Comparison of ENCODE assay signal across 8 cellular contexts in genomic region chr12:49828143-49829091, GRCh38. TPM values are rescaled to one million over a fixed set of nuclear protein-coding genes. Genes with fewer than 3 reads are reported as not detected.
DNase-seq lines count a peak whose midpoint lies in the region; TF ChIP-seq lines count a peak whose summit lies in the region.

A gene with protein sequence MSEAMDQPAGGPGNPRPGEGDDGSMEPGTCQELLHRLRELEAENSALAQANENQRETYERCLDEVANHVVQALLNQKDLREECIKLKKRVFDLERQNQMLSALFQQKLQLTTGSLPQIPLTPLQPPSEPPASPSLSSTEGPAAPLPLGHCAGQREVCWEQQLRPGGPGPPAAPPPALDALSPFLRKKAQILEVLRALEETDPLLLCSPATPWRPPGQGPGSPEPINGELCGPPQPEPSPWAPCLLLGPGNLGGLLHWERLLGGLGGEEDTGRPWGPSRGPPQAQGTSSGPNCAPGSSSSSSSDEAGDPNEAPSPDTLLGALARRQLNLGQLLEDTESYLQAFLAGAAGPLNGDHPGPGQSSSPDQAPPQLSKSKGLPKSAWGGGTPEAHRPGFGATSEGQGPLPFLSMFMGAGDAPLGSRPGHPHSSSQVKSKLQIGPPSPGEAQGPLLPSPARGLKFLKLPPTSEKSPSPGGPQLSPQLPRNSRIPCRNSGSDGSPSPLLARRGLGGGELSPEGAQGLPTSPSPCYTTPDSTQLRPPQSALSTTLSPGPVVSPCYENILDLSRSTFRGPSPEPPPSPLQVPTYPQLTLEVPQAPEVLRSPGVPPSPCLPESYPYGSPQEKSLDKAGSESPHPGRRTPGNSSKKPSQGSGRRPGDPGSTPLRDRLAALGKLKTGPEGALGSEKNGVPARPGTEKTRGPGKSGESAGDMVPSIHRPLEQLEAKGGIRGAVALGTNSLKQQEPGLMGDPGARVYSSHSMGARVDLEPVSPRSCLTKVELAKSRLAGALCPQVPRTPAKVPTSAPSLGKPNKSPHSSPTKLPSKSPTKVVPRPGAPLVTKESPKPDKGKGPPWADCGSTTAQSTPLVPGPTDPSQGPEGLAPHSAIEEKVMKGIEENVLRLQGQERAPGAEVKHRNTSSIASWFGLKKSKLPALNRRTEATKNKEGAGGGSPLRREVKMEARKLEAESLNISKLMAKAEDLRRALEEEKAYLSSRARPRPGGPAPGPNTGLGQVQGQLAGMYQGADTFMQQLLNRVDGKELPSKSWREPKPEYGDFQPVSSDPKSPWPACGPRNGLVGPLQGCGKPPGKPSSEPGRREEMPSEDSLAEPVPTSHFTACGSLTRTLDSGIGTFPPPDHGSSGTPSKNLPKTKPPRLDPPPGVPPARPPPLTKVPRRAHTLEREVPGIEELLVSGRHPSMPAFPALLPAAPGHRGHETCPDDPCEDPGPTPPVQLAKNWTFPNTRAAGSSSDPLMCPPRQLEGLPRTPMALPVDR (N-terminal part only) (minus strand): TSS chr12:49828413. CDS start chr12:49804044, 24,369 bp downstream.

- H3K27me3 ChIP-seq in H7 (ENCODE audit: control insufficient read depth, insufficient read depth, low read length) (no peaks in the 10 kb centered on the region), MG63 (no peaks in the 10 kb centered on the region), stomach (no peaks in the 10 kb centered on the region)

- 0 to 1% (median 0%) methylated on average over 37 to 60 of the region's 60 CpGs for WGBS in stomach, 5 donors

- peak within 1 kb of the TSS; percentile 96 for H3K27ac Mint-ChIP-seq in neural crest cell (ENCODE audit: unreplicated experiment)

- TF ChIP-seq CTCF in neural crest cell (conservative IDR thresholded peaks at IDR 0.05), result no peak
- TF ChIP-seq CTCF in stomach (IDR thresholded peaks at IDR 0.05), result no peak

- intact Hi-C loops in stomach (cut with DNase I; ENCODE audit: low total_unique reads), result no loop called here

- H3K27ac ChIP-seq in stomach, result peak within 1 kb of the TSS; percentile 83 to 94 (median 93)

- H3K36me3 Mint-ChIP-seq in neural crest cell (ENCODE audit: low read depth), result no peaks in the 10 kb centered on the region

- no peak for TF ChIP-seq EP300 in stomach (IDR thresholded peaks at IDR 0.05)

- DNase-seq in ELF-1 (ENCODE audit: low read depth, low spot score), result peak; percentile 97
- DNase-seq in H7, result peak; percentile 99
- DNase-seq in MG63, result peak; percentile 96
- peak; percentile 89 to 93 for DNase-seq in SHP77 (lab: John Stamatoyannopoulos, UW)
- DNase-seq in activated gamma-delta T cell treated with Interleukin-2 at 50 U/mL for 16 hours, result peak; percentile 95
- DNase-seq in fibroblast of the conjunctiva (ENCODE audit: low read depth), result peak; percentile 94
- peak; percentile 92 for DNase-seq in neural crest cell (ENCODE audit: low read depth, low spot score)
- peak; percentile 96 for DNase-seq in stomach

- TF ChIP-seq POLR2A in stomach (IDR thresholded peaks at IDR 0.05), result no peak

- H3K4me3 Mint-ChIP-seq in neural crest cell, result peak within 1 kb of the TSS; percentile 98

- H3K4me1 Mint-ChIP-seq in neural crest cell, result peaks cover 43% of the 10 kb centered on the region

- no peaks in the 10 kb centered on the region; the same call in 1 of the 2 replicates for H3K36me3 ChIP-seq in H7 (replicated peaks; ENCODE audit: control insufficient read depth, insufficient read depth, low read length)
- no peaks in the 10 kb centered on the region for H3K36me3 ChIP-seq in MG63
- peaks cover 0 to under 1% (median 0%) of the 10 kb centered on the region in 4 donors for H3K36me3 ChIP-seq in stomach

- H3K9me3 Mint-ChIP-seq in neural crest cell, result no peaks in the 10 kb centered on the region

- peaks cover 34 to 54% (median 43%) of the 10 kb centered on the region in 4 donors for H3K4me1 ChIP-seq in stomach

- H3K9me3 ChIP-seq in MG63 (no peaks in the 10 kb centered on the region), stomach (no peaks in the 10 kb centered on the region)

- H3K27me3 Mint-ChIP-seq in neural crest cell (ENCODE audit: low read depth), result no peaks in the 10 kb centered on the region

- peak within 1 kb of the TSS; percentile 79 for H3K4me3 ChIP-seq in H7 (ENCODE audit: insufficient read depth, low read depth, low read length)
- H3K4me3 ChIP-seq in MG63, result peak within 1 kb of the TSS; percentile 70
- peak within 1 kb of the TSS; percentile 92 to 98 (median 94) for H3K4me3 ChIP-seq in stomach

RNA-seq across cellular contexts. Expression of the gene that starts here (rescaled TPM):
- total RNA-seq in H7 (2014; rRNA removed; shearing (Covaris generic)), result 20.0 and 22.3 TPM in 2 replicates
- 5.3 and 8.8 TPM in 2 replicates for total RNA-seq in MG63 (2014; rRNA removed; shearing (Covaris generic); ENCODE audit: low replicate concordance)
- 40.8 and 45.0 TPM in 2 replicates for total RNA-seq in neural crest cell
- 10 to 100 TPM in 2 of 5 donors, 1 to 10 TPM in 3; 4.9 to 16.5 (median 8.3) TPM for total RNA-seq in stomach
- polyA plus RNA-seq in stomach, result 1 to 10 TPM; 3.5 to 9.7 (median 4.1) TPM

Comparison
In these comparisons a context has a peak if more than half of its experiments do, and no peak if none do; other contexts are left out.
1. Peak in every context shown above with its lines: DNase-seq, H3K4me3 ChIP-seq and H3K27ac ChIP-seq.